In genomic region chr11:110972640-110973039, GRCh38 we compare ENCODE assay signal across 15 cellular contexts.
DNase-seq lines count a peak whose midpoint lies in the region; ATAC-seq and TF ChIP-seq lines count a peak whose summit lies in the region.
"Had no signal": no experiment of that assay in that cellular context is flagged by ENCODE, and none has a peak within 500 bp of the region (broad histone marks: within the 10 kb centered on the region; RNA-seq: fewer than 3 reads in every experiment).

No MANE protein-coding gene starts in this region.

- CTCF ChIA-PET in A673 (lab: Charles Lee) = no interaction called here
- CTCF ChIA-PET in activated naive CD4-positive, alpha-beta T cell treated with anti-CD3 and anti-CD28 coated beads for 36 hours (lab: Charles Lee) = no interaction called here

- ATAC-seq in HG02798 (IDR thresholded peaks at IDR 0.05; ENCODE audit: poor library complexity, unreplicated experiment) (no peak), HG03439 (IDR thresholded peaks at IDR 0.05; ENCODE audit: unreplicated experiment) (no peak)
- ATAC-seq: naive thymus-derived CD8-positive, alpha-beta T cell had no signal

- WGBS in adrenal gland, 4 donors = 38 to 44% (median 43%) methylated on average over 3 of the region's 3 CpGs

- H3K27ac Mint-ChIP-seq in activated naive CD4-positive, alpha-beta T cell treated with anti-CD3 and anti-CD28 coated beads for 36 hours = no peak overlapping the region
- H3K27ac Mint-ChIP-seq: naive thymus-derived CD8-positive, alpha-beta T cell had no signal

- TF ChIP-seq POLR2A in adrenal gland (IDR thresholded peaks at IDR 0.05) = no peak

- DNase-seq in A673 (ENCODE audit: low spot score) = peak; percentile 65
- peak; percentile 11 for DNase-seq in HFF-Myc (ENCODE audit: extremely low read depth, low read depth)
- DNase-seq in adrenal gland = peak; percentile 24 to 76 (median 68)
- DNase-seq in kidney glomerular epithelial cell (lab: John Stamatoyannopoulos, UW) = peak; percentile 35
- no peak for DNase-seq in NCI-H187 (lab: John Stamatoyannopoulos, UW)
- no peak for DNase-seq in activated naive CD4-positive, alpha-beta T cell treated with anti-CD3 and anti-CD28 coated beads for 36 hours
- DNase-seq: activated CD4-positive, alpha-beta T cell treated with anti-CD3 and anti-CD28 coated beads, Interleukin-2, amount 50 U/mL, for 4 hours; activated naive CD4-positive, alpha-beta T cell treated with Interleukin-2 at 50 U/mL for 16 hours; naive thymus-derived CD8-positive, alpha-beta T cell; NCI-H524 treated with DMSO at 0.1 percent for 48 hours; SW 1271 had no signal

- no TSS peak for BruUV-seq in A673 (replicated peaks; lab: Mats Ljungman, UMichigan)

- no peak overlapping the region for H3K27ac ChIP-seq in A673 (ENCODE audit: low read depth, low read length, poor library complexity, severe bottlenecking)
- peak overlapping the region in 2 of 5 donors; percentile 31 to 73 for H3K27ac ChIP-seq in adrenal gland

- H3K36me3 Mint-ChIP-seq in activated naive CD4-positive, alpha-beta T cell treated with anti-CD3 and anti-CD28 coated beads for 36 hours (ENCODE audit: low read depth) = no peaks in the 10 kb centered on the region
- H3K36me3 Mint-ChIP-seq: naive thymus-derived CD8-positive, alpha-beta T cell had no signal

- TF ChIP-seq CTCF in A673 (conservative IDR thresholded peaks at IDR 0.05; ENCODE audit: low read depth, low read length) = no peak
- TF ChIP-seq CTCF in HFF-Myc (IDR thresholded peaks at IDR 0.05; ENCODE audit: low read depth, low read length, missing control alignments) = no peak
- TF ChIP-seq CTCF in adrenal gland (IDR thresholded peaks at IDR 0.05) = no peak

- H3K36me3 ChIP-seq in A673 (ENCODE audit: insufficient read depth, low read length, poor library complexity, severe bottlenecking) (no peaks in the 10 kb centered on the region), adrenal gland (replicated peaks in 1 of 2) (no peaks in the 10 kb centered on the region)
- H3K36me3 ChIP-seq: BLaER1 treated with 17β-estradiol and CSF1 and Interleukin-3, amounts not matched to agents 10 nM and 100 nM; HAP-1 had no signal

- no peaks in the 10 kb centered on the region for H3K9me3 Mint-ChIP-seq in activated naive CD4-positive, alpha-beta T cell treated with anti-CD3 and anti-CD28 coated beads for 36 hours

- H3K27me3 ChIP-seq in A673 (replicated peaks; ENCODE audit: insufficient read depth, low read depth, low read length, poor library complexity) (no peaks in the 10 kb centered on the region), adrenal gland (no peaks in the 10 kb centered on the region)
- H3K27me3 ChIP-seq: BLaER1 treated with 17β-estradiol and CSF1 and Interleukin-3, amounts not matched to agents 10 nM and 100 nM had no signal

- H3K4me1 Mint-ChIP-seq in activated naive CD4-positive, alpha-beta T cell treated with anti-CD3 and anti-CD28 coated beads for 36 hours (ENCODE audit: low read depth) = no peaks in the 10 kb centered on the region

- intact Hi-C loops in A673 (cut with micrococcal nuclease; ENCODE audit: unreplicated experiment) (no loop called here), adrenal gland (cut with DNase I) (no loop called here)
- intact Hi-C loops in activated naive CD4-positive, alpha-beta T cell treated with anti-CD3 and anti-CD28 coated beads for 36 hours (cut with micrococcal nuclease) = no loop called here

- POLR2A ChIA-PET in A673 (lab: Charles Lee; ENCODE audit: low non-redundant PET) = no interaction called here

- no peak overlapping the region for H3K4me3 ChIP-seq in A673 (ENCODE audit: low read depth, low read length, poor library complexity, severe bottlenecking)
- no peak overlapping the region for H3K4me3 ChIP-seq in HFF-Myc (replicated peaks; ENCODE audit: low read depth, low read length)
- H3K4me3 ChIP-seq in adrenal gland = no peak overlapping the region
- H3K4me3 ChIP-seq: BLaER1 treated with 17β-estradiol and CSF1 and Interleukin-3, amounts not matched to agents 10 nM and 100 nM; HAP-1 had no signal

- H3K4me1 ChIP-seq in A673 (ENCODE audit: insufficient read depth, low read length, poor library complexity, severe bottlenecking) (peaks cover 37% of the 10 kb centered on the region), adrenal gland (replicated peaks in 1 of 2) (peaks cover 0 to 9% of the 10 kb centered on the region in 2 donors)
- H3K4me1 ChIP-seq: HAP-1 had no signal

- H3K27me3 Mint-ChIP-seq in activated naive CD4-positive, alpha-beta T cell treated with anti-CD3 and anti-CD28 coated beads for 36 hours (ENCODE audit: low read depth) = no peaks in the 10 kb centered on the region

- H3K9me3 ChIP-seq in A673 (ENCODE audit: low read depth, low read length, poor library complexity, severe bottlenecking) (no peaks in the 10 kb centered on the region), adrenal gland (replicated peaks in 1 of 3) (no peaks in the 10 kb centered on the region)
- H3K9me3 ChIP-seq: HAP-1 had no signal

- no peak overlapping the region for H3K4me3 Mint-ChIP-seq in activated naive CD4-positive, alpha-beta T cell treated with anti-CD3 and anti-CD28 coated beads for 36 hours
- H3K4me3 Mint-ChIP-seq: naive thymus-derived CD8-positive, alpha-beta T cell had no signal

Comparison
In these comparisons a context has a peak if more than half of its experiments do, and no peak if none do; other contexts are left out.
1. DNase-seq: peak in A673 (single experiment), HFF-Myc (single experiment), adrenal gland (7 of 7) and kidney glomerular epithelial cell (single experiment); none in NCI-H187 (0 of 2) and activated naive CD4-positive, alpha-beta T cell treated with anti-CD3 and anti-CD28 coated beads for 36 hours (single experiment).